In genomic region chr1:100352267-100353072, GRCh38 we compare ENCODE assay signal across 8 cellular contexts. TPM values are rescaled to one million over a fixed set of nuclear protein-coding genes. Genes with fewer than 3 reads are reported as not detected.
DNase-seq lines count a peak whose midpoint lies in the region; ATAC-seq and TF ChIP-seq lines count a peak whose summit lies in the region.

A gene with protein sequence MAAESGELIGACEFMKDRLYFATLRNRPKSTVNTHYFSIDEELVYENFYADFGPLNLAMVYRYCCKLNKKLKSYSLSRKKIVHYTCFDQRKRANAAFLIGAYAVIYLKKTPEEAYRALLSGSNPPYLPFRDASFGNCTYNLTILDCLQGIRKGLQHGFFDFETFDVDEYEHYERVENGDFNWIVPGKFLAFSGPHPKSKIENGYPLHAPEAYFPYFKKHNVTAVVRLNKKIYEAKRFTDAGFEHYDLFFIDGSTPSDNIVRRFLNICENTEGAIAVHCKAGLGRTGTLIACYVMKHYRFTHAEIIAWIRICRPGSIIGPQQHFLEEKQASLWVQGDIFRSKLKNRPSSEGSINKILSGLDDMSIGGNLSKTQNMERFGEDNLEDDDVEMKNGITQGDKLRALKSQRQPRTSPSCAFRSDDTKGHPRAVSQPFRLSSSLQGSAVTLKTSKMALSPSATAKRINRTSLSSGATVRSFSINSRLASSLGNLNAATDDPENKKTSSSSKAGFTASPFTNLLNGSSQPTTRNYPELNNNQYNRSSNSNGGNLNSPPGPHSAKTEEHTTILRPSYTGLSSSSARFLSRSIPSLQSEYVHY (plus strand): TSS chr1:100352506. CDS start chr1:100352955, 449 bp downstream.

- no peaks in the 10 kb centered on the region for H3K9me2 ChIP-seq in DOHH2 (replicated peaks; ENCODE audit: control insufficient read depth, low read length)
- H3K9me2 ChIP-seq in Karpas-422 (replicated peaks; ENCODE audit: insufficient read depth, low read length) = no peaks in the 10 kb centered on the region

- H3K36me3 Mint-ChIP-seq in natural killer cell = peaks cover 7% of the 10 kb centered on the region

- H4K20me1 ChIP-seq in DOHH2 (ENCODE audit: control insufficient read depth, insufficient read depth, low read depth, low read length) (no peaks in the 10 kb centered on the region), Karpas-422 (ENCODE audit: insufficient read depth, low read depth, low read length) (no peaks in the 10 kb centered on the region)

- no peaks in the 10 kb centered on the region for H3K9me3 Mint-ChIP-seq in natural killer cell

- peak; percentile 96 for DNase-seq in Karpas-422
- peak; percentile 97 for DNase-seq in RPMI7951 (ENCODE audit: low read depth)
- DNase-seq in activated T-helper 1 cell treated with anti-CD3 and anti-CD28 coated beads, Interleukin-2, amount 50 U/mL, for 16 hours (ENCODE audit: low read depth in 1 of 2, low spot score in 1 of 2) = peak; percentile 70 to 72
- DNase-seq in fibroblast of mammary gland (ENCODE audit: low read depth) = peak; percentile 94
- DNase-seq in natural killer cell = peak; percentile 73
- DNase-seq in stimulated activated naive CD4-positive, alpha-beta T cell treated with Interleukin-2 at 50 U/mL for 16 hours (lab: John Stamatoyannopoulos, UW) = peak; percentile 88

- H3K36me3 ChIP-seq in DOHH2 (ENCODE audit: control insufficient read depth, low read length) (no peaks in the 10 kb centered on the region; the same call in 1 of the 2 replicates), Karpas-422 (ENCODE audit: insufficient read depth, low read length) (0 out of 2 replicates have a peak, but pooled peaks cover 2% of the 10 kb centered on the region)

- peak within 1 kb of the TSS; percentile 89 to 92 for H3K27ac Mint-ChIP-seq in natural killer cell

- peaks cover 26% of the 10 kb centered on the region for H3K4me1 ChIP-seq in DOHH2 (ENCODE audit: control insufficient read depth, low read length)
- H3K4me1 ChIP-seq in Karpas-422 (ENCODE audit: low read length) = peaks cover 43% of the 10 kb centered on the region

- H3K9me3 ChIP-seq in DOHH2 (ENCODE audit: control insufficient read depth, insufficient read depth, low read length) (no peaks in the 10 kb centered on the region), Karpas-422 (ENCODE audit: low read length) (no peaks in the 10 kb centered on the region)

- H3K27ac ChIP-seq in DOHH2 (ENCODE audit: low read depth, low read length) (peak within 1 kb of the TSS; percentile 87), Karpas-422 (ENCODE audit: low read length) (peak within 1 kb of the TSS; percentile 79)

- peak within 1 kb of the TSS; percentile 90 for H3K4me3 ChIP-seq in DOHH2 (ENCODE audit: low read length)
- peak within 1 kb of the TSS; percentile 91 for H3K4me3 ChIP-seq in Karpas-422 (ENCODE audit: low read length)
- peak within 1 kb of the TSS; percentile 83 for H3K4me3 ChIP-seq in fibroblast of mammary gland (ENCODE audit: control insufficient read depth, low read depth, low read length)

- peak within 1 kb of the TSS; percentile 94 for H3K9ac ChIP-seq in Karpas-422 (ENCODE audit: low read length)

- H3K4me2 ChIP-seq in DOHH2 (ENCODE audit: low read length) (peak within 1 kb of the TSS; percentile 70), Karpas-422 (ENCODE audit: low read depth, low read length, poor library complexity, severe bottlenecking) (peak within 1 kb of the TSS; percentile 87)

- H3K27me3 Mint-ChIP-seq in natural killer cell (ENCODE audit: low read depth in 2 of 2) = no peaks in the 10 kb centered on the region

- intact Hi-C loops in natural killer cell (cut with micrococcal nuclease) = loop anchor here (2.0 to 5.0 kb wide), 6 partner anchors 44 to 220 kb away; partner anchors contain the start of genes DBT, RTCA, SASS6 and TRMT13

- TF ChIP-seq CTCF in DOHH2 (IDR thresholded peaks at IDR 0.05; ENCODE audit: low read depth, low read length, poor library complexity, severe bottlenecking) (no peak), fibroblast of mammary gland (conservative IDR thresholded peaks at IDR 0.05; ENCODE audit: control insufficient read depth, insufficient read depth, low read depth, low read length) (no peak), natural killer cell (IDR thresholded peaks at IDR 0.05) (no peak)

- H3K4me3 Mint-ChIP-seq in natural killer cell = peak within 1 kb of the TSS; percentile 91

- H2AFZ ChIP-seq in Karpas-422 (ENCODE audit: low read length) = peak within 1 kb of the TSS; percentile 72

- H3F3A ChIP-seq in DOHH2 (ENCODE audit: control insufficient read depth, insufficient read depth) = peaks cover 22% of the 10 kb centered on the region

- ATAC-seq in GM21825 (IDR thresholded peaks at IDR 0.05; ENCODE audit: unreplicated experiment) = peak; percentile 67
- peak; percentile 67 to 86 (median 75) for ATAC-seq in natural killer cell

- peaks cover 45 to 55% of the 10 kb centered on the region in 2 donors for H3K4me1 Mint-ChIP-seq in natural killer cell

- no peaks in the 10 kb centered on the region for H3K79me2 ChIP-seq in DOHH2 (ENCODE audit: control insufficient read depth, low read length)
- peaks cover 48% of the 10 kb centered on the region for H3K79me2 ChIP-seq in Karpas-422 (ENCODE audit: low read length)

- no peaks in the 10 kb centered on the region; the same call in 1 of the 2 replicates for H3K27me3 ChIP-seq in DOHH2 (ENCODE audit: control insufficient read depth, low read length)
- no peaks in the 10 kb centered on the region for H3K27me3 ChIP-seq in Karpas-422 (ENCODE audit: low read length)

RNA-seq across cellular contexts. Expression of the gene that starts here (rescaled TPM):
- total RNA-seq in Karpas-422 (2014; rRNA removed; shearing (Covaris generic); ENCODE audit: low replicate concordance) = 24.7 and 25.7 TPM in 2 replicates
- total RNA-seq in RPMI7951 (2014; rRNA removed; shearing (Covaris generic)) = 5.3 and 5.6 TPM in 2 replicates
- 10 to 100 TPM; 59.6 to 63.8 (median 60.1) TPM for total RNA-seq in natural killer cell

Comparison
In these comparisons a context has a peak if more than half of its experiments do, and no peak if none do; other contexts are left out.
1. Peak in every context shown above with its lines: DNase-seq, ATAC-seq, H3K4me3 ChIP-seq and H3K27ac ChIP-seq.